In the genomic region with DNA sequence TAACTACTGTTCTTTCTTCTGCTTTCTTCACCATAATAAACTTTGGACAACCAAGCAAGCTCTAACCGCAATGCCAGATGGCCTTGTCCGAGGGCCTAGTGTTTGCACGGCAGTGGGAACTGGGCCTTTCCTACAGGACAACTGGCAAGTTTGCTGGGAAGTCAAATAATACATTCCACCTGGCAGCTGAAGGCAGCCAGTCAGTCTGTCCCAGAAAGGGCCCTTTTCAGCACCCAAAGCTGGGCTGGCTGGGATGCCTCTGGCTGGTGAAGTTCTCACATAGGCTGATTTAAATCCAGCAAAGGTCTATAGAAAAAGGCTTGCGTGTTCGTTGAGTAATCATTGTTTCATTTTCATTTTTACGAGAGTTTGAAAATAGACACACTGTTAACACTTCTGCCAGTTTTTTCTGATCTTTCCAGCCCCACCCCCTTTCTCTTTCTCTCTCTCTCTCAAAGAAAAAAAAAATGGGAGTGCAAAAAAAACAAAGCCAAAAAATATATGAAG, we compare ENCODE assay signal across 9 cellular contexts.
A peak's percentile ranks its signal among the peaks of the same experiment; 100 is the strongest.
DNase-seq lines count a peak whose midpoint lies in the region; ATAC-seq, FAIRE-seq and TF ChIP-seq lines count a peak whose summit lies in the region.
"Had no signal": no experiment of that assay in that cellular context is flagged by ENCODE, and none has a peak within 500 bp of the region (broad histone marks: within the 10 kb centered on the region; RNA-seq: fewer than 3 reads in every experiment).

No MANE protein-coding gene starts in this region.

- peaks cover 12 to 70% (median 56%) of the 10 kb centered on the region in 11 experiments; a peak in 21 of 22 replicates for H3K36me3 ChIP-seq in BLaER1 treated with 17β-estradiol and CSF1 and Interleukin-3, amounts not matched to agents 10 nM and 100 nM
- H3K36me3 ChIP-seq in HepG2 (replicated peaks in 1 of 2; ENCODE audit: control insufficient read depth in 1 of 2, insufficient read depth in 2 of 2, low read length in 2 of 2) (no peaks in the 10 kb centered on the region), suprapubic skin (no peaks in the 10 kb centered on the region)

- H3K4me1 Mint-ChIP-seq in activated naive CD4-positive, alpha-beta T cell treated with anti-CD3 and anti-CD28 coated beads, Interleukin-2, amount 10 ng/mL, durations not matched to agents 7 days and 5 days, result peaks cover 18% of the 10 kb centered on the region

- BruUV-seq in HepG2 (replicated peaks; lab: Mats Ljungman, UMichigan), result no TSS peak

- DNase-seq in activated naive CD4-positive, alpha-beta T cell treated with anti-CD3 and anti-CD28 coated beads, Interleukin-2, amount 10 ng/mL, durations not matched to agents 7 days and 5 days, result peak; percentile 61
- DNase-seq in HepG2 (ENCODE audit: low spot score) (peak; percentile 86), suprapubic skin (ENCODE audit: low spot score in 2 of 2) (no peak), HTR-8/SVneo (ENCODE audit: insufficient read length, low spot score) (no peak)

- peaks cover 6% of the 10 kb centered on the region for H3K27me3 Mint-ChIP-seq in activated naive CD4-positive, alpha-beta T cell treated with anti-CD3 and anti-CD28 coated beads, Interleukin-2, amount 10 ng/mL, durations not matched to agents 7 days and 5 days

- intact Hi-C loops in HepG2 (cut with micrococcal nuclease; ENCODE audit: unreplicated experiment), result no loop called here

- H3K9me3 ChIP-seq in BLaER1 treated with 17β-estradiol and CSF1 and Interleukin-3, amounts not matched to agents 10 nM and 100 nM (replicated peaks in 1 of 11), result no peaks in the 10 kb centered on the region
- no peaks in the 10 kb centered on the region for H3K9me3 ChIP-seq in HepG2 (ENCODE audit: low read length)
- no peaks in the 10 kb centered on the region for H3K9me3 ChIP-seq in suprapubic skin

- in situ Hi-C loops in HepG2 (cut with HindIII; ENCODE audit: extremely low pct_ligation_motif_present, low pct_unique_long_range_greater_than_20kb), result no loop called here

- no peaks in the 10 kb centered on the region for H3K79me2 ChIP-seq in HepG2 (ENCODE audit: insufficient read depth, low read length)

- no peaks in the 10 kb centered on the region for H4K20me1 ChIP-seq in BLaER1 treated with 17β-estradiol and CSF1 and Interleukin-3, amounts not matched to agents 10 nM and 100 nM
- no peaks in the 10 kb centered on the region for H4K20me1 ChIP-seq in HepG2 (ENCODE audit: insufficient read depth, low read length)

- H3K27ac ChIP-seq in BLaER1 treated with 17β-estradiol and CSF1 and Interleukin-3, amounts not matched to agents 10 nM and 100 nM, result peak overlapping the region in 9 of 11 experiments; percentile 30 to 73 (median 59); a peak in 16 of 22 replicates
- H3K27ac ChIP-seq in HepG2 (ENCODE audit: extremely low read length, insufficient read depth, low read length) (peak overlapping the region; percentile 7), suprapubic skin (peak overlapping the region; percentile 60)

- WGBS in HepG2 (ENCODE audit: low lambda C conversion rate), result 4% methylated on average over 6 of the region's 6 CpGs
- WGBS in suprapubic skin, result 28% methylated on average over 6 of the region's 6 CpGs

- TF ChIP-seq EP300 in HepG2 (IDR thresholded peaks at IDR 0.05; ENCODE audit: low read depth in 2 of 2, low read length in 2 of 2), result peak in 1 of 2 experiments; percentile 30; a peak in 1 of 4 replicates
- no peak for TF ChIP-seq EP300 in HepG2 (CRISPR knock-in tag; IDR thresholded peaks at IDR 0.05; ENCODE audit: borderline replicate concordance)
- no peak for TF ChIP-seq EP300 in suprapubic skin (IDR thresholded peaks at IDR 0.05)

- H3K9ac ChIP-seq in BLaER1 treated with 17β-estradiol and CSF1 and Interleukin-3, amounts not matched to agents 10 nM and 100 nM, result peak overlapping the region in 10 of 11 experiments; percentile 16 to 59 (median 42); a peak in 13 of 22 replicates
- H3K9ac ChIP-seq in HepG2 (ENCODE audit: insufficient read depth, low read depth, low read length), result peak overlapping the region; percentile 6; the same call in 1 of the 2 replicates

- peak overlapping the region; percentile 49 to 84 (median 71) for H3K4me2 ChIP-seq in BLaER1 treated with 17β-estradiol and CSF1 and Interleukin-3, amounts not matched to agents 10 nM and 100 nM
- peak overlapping the region; percentile 56 for H3K4me2 ChIP-seq in HepG2 (ENCODE audit: low read depth, low read length)

- peak; percentile 89 for ATAC-seq in GM19328 (IDR thresholded peaks at IDR 0.05; ENCODE audit: unreplicated experiment)
- ATAC-seq in HG03469 (IDR thresholded peaks at IDR 0.05; ENCODE audit: unreplicated experiment), result peak; percentile 64
- ATAC-seq in HepG2, result peak; percentile 98
- ATAC-seq in HG03457 (IDR thresholded peaks at IDR 0.05; ENCODE audit: unreplicated experiment), result no peak

- peak in 1 of 2 experiments; percentile 42; a peak in 1 of 4 replicates for TF ChIP-seq POLR2A in HepG2 (IDR thresholded peaks at IDR 0.05; ENCODE audit: insufficient read depth in 1 of 2, low read depth in 2 of 2, low read length in 2 of 2)
- TF ChIP-seq POLR2A in suprapubic skin (IDR thresholded peaks at IDR 0.05), result no peak

- H3K9me3 Mint-ChIP-seq in activated naive CD4-positive, alpha-beta T cell treated with anti-CD3 and anti-CD28 coated beads, Interleukin-2, amount 10 ng/mL, durations not matched to agents 7 days and 5 days, result no peaks in the 10 kb centered on the region

- H3K4me3 Mint-ChIP-seq in activated naive CD4-positive, alpha-beta T cell treated with anti-CD3 and anti-CD28 coated beads, Interleukin-2, amount 10 ng/mL, durations not matched to agents 7 days and 5 days, result peak overlapping the region; percentile 44

- CTCF ChIA-PET in activated naive CD4-positive, alpha-beta T cell treated with anti-CD3 and anti-CD28 coated beads, Interleukin-2, amount 10 ng/mL, durations not matched to agents 7 days and 5 days (lab: Charles Lee), result interaction anchor here (1.0 kb wide), 1 partner anchor 107 kb away, joined by 3 read pairs; no protein-coding TSS in a partner anchor
- CTCF ChIA-PET in HepG2 (lab: Yijun Ruan, JAX; ENCODE audit: low intra/inter-chr PET ratio, low total read pairs), result interaction anchor here (0.6 kb wide), 1 partner anchor 75 kb away, joined by 4 read pairs; no protein-coding TSS in a partner anchor

- H2AFZ ChIP-seq in HepG2 (ENCODE audit: low read length), result no peak overlapping the region

- TF ChIP-seq CTCF in HepG2 (CRISPR knock-in tag; IDR thresholded peaks at IDR 0.05) (no peak), suprapubic skin (IDR thresholded peaks at IDR 0.05) (no peak)

- H3K36me3 Mint-ChIP-seq in activated naive CD4-positive, alpha-beta T cell treated with anti-CD3 and anti-CD28 coated beads, Interleukin-2, amount 10 ng/mL, durations not matched to agents 7 days and 5 days, result no peaks in the 10 kb centered on the region

- FAIRE-seq in HepG2 (lab: Jason Lieb, UNC) (peak; percentile 98), HTR-8/SVneo (lab: Jason Lieb, UNC) (no peak)
- FAIRE-seq: H1 had no signal

- no peak overlapping the region for H3K4me3 ChIP-seq in BLaER1 treated with 17β-estradiol and CSF1 and Interleukin-3, amounts not matched to agents 10 nM and 100 nM
- peak overlapping the region in 2 of 3 experiments; percentile 19 to 26; a peak in 3 of 6 replicates for H3K4me3 ChIP-seq in HepG2 (replicated peaks in 1 of 3; ENCODE audit: insufficient read depth in 1 of 3, low read depth in 2 of 3, low read length in 3 of 3)
- peak overlapping the region; percentile 29 for H3K4me3 ChIP-seq in suprapubic skin

- POLR2A ChIA-PET in HepG2 (lab: Yijun Ruan, JAX), result no interaction called here

- no peaks in the 10 kb centered on the region for H3K27me3 ChIP-seq in BLaER1 treated with 17β-estradiol and CSF1 and Interleukin-3, amounts not matched to agents 10 nM and 100 nM
- H3K27me3 ChIP-seq in HepG2 (ENCODE audit: control insufficient read depth in 1 of 2, insufficient read depth in 2 of 2, low read length in 2 of 2), result no peaks in the 10 kb centered on the region
- H3K27me3 ChIP-seq in suprapubic skin, result no peaks in the 10 kb centered on the region

- TF ChIP-seq RAD21 in HepG2 (CRISPR knock-in tag; IDR thresholded peaks at IDR 0.05), result no peak; the same call in 1 of the 2 replicates

- H3K27ac Mint-ChIP-seq in activated naive CD4-positive, alpha-beta T cell treated with anti-CD3 and anti-CD28 coated beads, Interleukin-2, amount 10 ng/mL, durations not matched to agents 7 days and 5 days, result peak overlapping the region; percentile 93

- peaks cover 10 to 26% (median 19%) of the 10 kb centered on the region in 10 experiments for H3K4me1 ChIP-seq in BLaER1 treated with 17β-estradiol and CSF1 and Interleukin-3, amounts not matched to agents 10 nM and 100 nM
- H3K4me1 ChIP-seq in HepG2 (ENCODE audit: insufficient read depth, low read length), result peaks cover 12% of the 10 kb centered on the region
- peaks cover 18% of the 10 kb centered on the region for H3K4me1 ChIP-seq in suprapubic skin

TF ChIP-seq in HepG2, 621 proteins besides CTCF, POLR2A, EP300 and RAD21 (continues in another document):
- TF ChIP-seq ASH2L (IDR thresholded peaks at IDR 0.05; ENCODE audit: insufficient read length, low read depth, low read length) (peak; percentile 37), SKI (IDR thresholded peaks at IDR 0.05; ENCODE audit: partially characterized antibody) (peak; percentile 10), SOX6 (IDR thresholded peaks at IDR 0.05) (no peak), SOX6 (CRISPR knock-in tag; IDR thresholded peaks at IDR 0.05) (peak; percentile 12; the same call in 1 of the 2 replicates), HNF4A (CRISPR knock-in tag; IDR thresholded peaks at IDR 0.05) (peak; percentile 78), HNF4G (IDR thresholded peaks at IDR 0.05; ENCODE audit: borderline replicate concordance, low read depth, low read length) (peak; percentile 36; the same call in 1 of the 2 replicates), HNF4G (CRISPR knock-in tag; IDR thresholded peaks at IDR 0.05; ENCODE audit: borderline replicate concordance, low read depth) (no peak), PATZ1 (CRISPR knock-in tag; IDR thresholded peaks at IDR 0.05) (0 out of 2 replicates have a peak, but pooled peaks have one; percentile 31), HDAC2 (CRISPR knock-in tag; IDR thresholded peaks at IDR 0.05) (0 out of 2 replicates have a peak, but pooled peaks have one; percentile 10)

Comparison
In these comparisons a context has a peak if more than half of its experiments do, and no peak if none do; other contexts are left out.
1. H3K27ac ChIP-seq: peak in every context shown above with its lines; median percentile 60 in suprapubic skin; 59 in BLaER1 treated with 17β-estradiol and CSF1 and Interleukin-3, amounts not matched to agents 10 nM and 100 nM; 7 in HepG2.
2. H3K4me3 ChIP-seq: peak in HepG2 (2 of 3) and suprapubic skin (single experiment); none in BLaER1 treated with 17β-estradiol and CSF1 and Interleukin-3, amounts not matched to agents 10 nM and 100 nM (0 of 10).
3. DNase-seq: peak in activated naive CD4-positive, alpha-beta T cell treated with anti-CD3 and anti-CD28 coated beads, Interleukin-2, amount 10 ng/mL, durations not matched to agents 7 days and 5 days (single experiment) and HepG2 (single experiment); none in suprapubic skin (0 of 2) and HTR-8/SVneo (single experiment).